Comparison of ENCODE assay signal across 23 cellular contexts in the genomic region with DNA sequence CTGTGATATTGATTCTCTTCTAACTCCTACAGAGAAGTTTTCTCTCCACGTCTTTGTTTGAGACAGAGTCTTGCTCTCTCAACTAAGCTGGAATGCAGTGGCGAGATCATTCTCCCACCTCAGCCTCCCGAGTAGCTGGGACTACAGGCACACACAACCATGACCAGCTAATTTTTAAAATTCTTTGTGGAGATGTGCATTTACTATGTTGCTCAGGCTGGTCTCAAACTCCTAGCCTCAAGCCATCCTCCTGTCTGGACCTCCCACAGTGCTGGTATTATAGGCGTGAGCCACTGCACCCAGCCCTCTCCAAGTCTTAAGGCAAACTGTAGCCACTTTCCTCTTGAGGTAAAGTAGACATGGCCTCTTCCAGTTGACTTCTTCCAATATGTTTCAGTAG.
DNase-seq lines count a peak whose midpoint lies in the region; ATAC-seq, FAIRE-seq and TF ChIP-seq lines count a peak whose summit lies in the region.
"Had no signal": no experiment of that assay in that cellular context is flagged by ENCODE, and none has a peak within 500 bp of the region (broad histone marks: within the 10 kb centered on the region; RNA-seq: fewer than 3 reads in every experiment).

No MANE protein-coding gene starts in this region.

- no peaks in the 10 kb centered on the region for H3K36me3 Mint-ChIP-seq in astrocyte (ENCODE audit: low read depth, unreplicated experiment)
- H3K36me3 Mint-ChIP-seq in osteocyte (ENCODE audit: unreplicated experiment) = no peaks in the 10 kb centered on the region
- H3K36me3 Mint-ChIP-seq: CD4-positive, CD25-positive, alpha-beta regulatory T cell had no signal

- no peak for ATAC-seq in GM21529 (IDR thresholded peaks at IDR 0.05; ENCODE audit: unreplicated experiment)
- ATAC-seq in HG03025 (IDR thresholded peaks at IDR 0.05; ENCODE audit: low FRiP score, unreplicated experiment) = no peak

- peak overlapping the region; percentile 93 for H3K18ac ChIP-seq in mesendoderm (ENCODE audit: low read length)
- H3K18ac ChIP-seq in trophoblast cell (ENCODE audit: low read length) = no peak overlapping the region

- no peak overlapping the region for H3K23ac ChIP-seq in mesendoderm (ENCODE audit: low read length)
- H3K23ac ChIP-seq in trophoblast cell (ENCODE audit: low read length) = no peak overlapping the region

- no peak overlapping the region for H4K12ac ChIP-seq in trophoblast cell (ENCODE audit: low read depth, low read length)

- no peak for TF ChIP-seq POLR2A in thyroid gland (IDR thresholded peaks at IDR 0.05)

- no peak overlapping the region for H3K4me3 Mint-ChIP-seq in astrocyte (ENCODE audit: unreplicated experiment)
- no peak overlapping the region for H3K4me3 Mint-ChIP-seq in osteocyte (ENCODE audit: unreplicated experiment)
- H3K4me3 Mint-ChIP-seq: CD4-positive, CD25-positive, alpha-beta regulatory T cell; CD8-positive, alpha-beta memory T cell had no signal

- intact Hi-C loops in thyroid gland (cut with DNase I) = no loop called here

- H2BK120ac ChIP-seq in mesendoderm (ENCODE audit: low read depth, low read length) (no peak overlapping the region), trophoblast cell (ENCODE audit: insufficient read depth, low read length, poor library complexity) (no peak overlapping the region)

- H3K56ac ChIP-seq in mesendoderm (ENCODE audit: low read length) = peak overlapping the region; percentile 68

- H3K79me2 ChIP-seq in astrocyte (ENCODE audit: insufficient read depth, low read length) (no peaks in the 10 kb centered on the region), mesendoderm (ENCODE audit: control insufficient read depth, insufficient read depth, low read length) (no peaks in the 10 kb centered on the region), trophoblast cell (ENCODE audit: control insufficient read depth, insufficient read depth, low read length, poor library complexity) (no peaks in the 10 kb centered on the region)

- H3K27ac Mint-ChIP-seq in astrocyte (ENCODE audit: unreplicated experiment) (peak overlapping the region; percentile 81), osteocyte (ENCODE audit: unreplicated experiment) (no peak overlapping the region)

- H3K4me1 Mint-ChIP-seq in astrocyte (ENCODE audit: low read depth, unreplicated experiment) (peaks cover 19% of the 10 kb centered on the region), osteocyte (ENCODE audit: unreplicated experiment) (no peaks in the 10 kb centered on the region)
- H3K4me1 Mint-ChIP-seq: CD8-positive, alpha-beta memory T cell had no signal

- H3K27ac ChIP-seq in astrocyte (ENCODE audit: low read depth, low read length) (no peak overlapping the region), mesendoderm (ENCODE audit: low read depth, low read length) (peak overlapping the region; percentile 73), trophoblast cell (ENCODE audit: low read depth, low read length) (no peak overlapping the region), thyroid gland (peak overlapping the region in 2 of 3 donors; percentile 67 to 73)
- H3K27ac ChIP-seq: GM23248, HL-60 had no signal

- no peak overlapping the region for H3K14ac ChIP-seq in trophoblast cell (ENCODE audit: low read length)

- H2BK5ac ChIP-seq in mesendoderm (ENCODE audit: low read length) (peak overlapping the region; percentile 28), trophoblast cell (ENCODE audit: low read depth, low read length, poor library complexity) (no peak overlapping the region)

- WGBS in mesendoderm (ENCODE audit: extremely low coverage, insufficient coverage, low lambda C conversion rate) = no CpG with 5 or more reads among the region's 4 CpGs
- no CpG with 5 or more reads among the region's 4 CpGs for WGBS in trophoblast cell (ENCODE audit: extremely low coverage, insufficient coverage, insufficient read length)
- 69 to 84% methylated on average over 4 of the region's 4 CpGs for WGBS in thyroid gland, 2 donors

- H2AFZ ChIP-seq in astrocyte (ENCODE audit: low read depth, low read length) (no peak overlapping the region), trophoblast cell (ENCODE audit: insufficient read depth, low read length, poor library complexity) (no peak overlapping the region)
- H2AFZ ChIP-seq: GM23248 had no signal

- H3K4ac ChIP-seq in mesendoderm (ENCODE audit: low read depth, low read length) (no peak overlapping the region), trophoblast cell (ENCODE audit: low read depth, low read length) (no peak overlapping the region)

- no peak overlapping the region for H4K8ac ChIP-seq in mesendoderm (ENCODE audit: low read depth, low read length)
- no peak overlapping the region for H4K8ac ChIP-seq in trophoblast cell (ENCODE audit: low read depth, low read length)

- DNase-seq in astrocyte (ENCODE audit: low read depth) (no peak), mesendoderm (peak; percentile 91), trophoblast cell (peak; percentile 93 to 94), thyroid gland (peak; percentile 11 to 16), NCI-H2107 treated with DMSO at 0.1 percent for 48 hours (lab: John Stamatoyannopoulos, UW; ENCODE audit: unreplicated experiment) (no peak), osteocyte (ENCODE audit: extremely low spot score, unreplicated experiment) (no peak)
- DNase-seq: ACHN; BE2C; C1 segment of cervical spinal cord; CD4-positive, CD25-positive, alpha-beta regulatory T cell; CD8-positive, alpha-beta memory T cell; COR-L47; DMS 273 treated with DMSO at 0.1 percent for 48 hours; DMS53; DND-41; GDM1; GM23248 had no signal

- no peak overlapping the region for H3K4me2 ChIP-seq in astrocyte (ENCODE audit: low read length)
- H3K4me2 ChIP-seq in mesendoderm (ENCODE audit: low read length) = no peak overlapping the region
- no peak overlapping the region for H3K4me2 ChIP-seq in trophoblast cell (ENCODE audit: low read length)

- H2BK12ac ChIP-seq in trophoblast cell (ENCODE audit: low read length) = no peak overlapping the region

- H4K91ac ChIP-seq in trophoblast cell (ENCODE audit: low read depth, low read length) = no peak overlapping the region

- H3K36me3 ChIP-seq in astrocyte (ENCODE audit: insufficient read depth, low read length) (no peaks in the 10 kb centered on the region), mesendoderm (ENCODE audit: control insufficient read depth, insufficient read depth, low read length) (no peaks in the 10 kb centered on the region), trophoblast cell (ENCODE audit: control insufficient read depth in 1 of 2, insufficient read depth in 2 of 2, low read length in 2 of 2) (no peaks in the 10 kb centered on the region), thyroid gland (no peaks in the 10 kb centered on the region)
- H3K36me3 ChIP-seq: BE2C, HAP-1 had no signal

- H3K79me1 ChIP-seq in mesendoderm (ENCODE audit: low read length) = no peaks in the 10 kb centered on the region
- H3K79me1 ChIP-seq in trophoblast cell (ENCODE audit: low read length) = peaks cover 1% of the 10 kb centered on the region

- H3K27me3 ChIP-seq in astrocyte (ENCODE audit: insufficient read depth, low read length) (no peaks in the 10 kb centered on the region), mesendoderm (ENCODE audit: insufficient read depth, low read length, poor library complexity) (no peaks in the 10 kb centered on the region), trophoblast cell (ENCODE audit: insufficient read depth, low read length) (no peaks in the 10 kb centered on the region), thyroid gland (no peaks in the 10 kb centered on the region)
- H3K27me3 ChIP-seq: BE2C had no signal

- H3K27me3 Mint-ChIP-seq in astrocyte (ENCODE audit: low read depth, unreplicated experiment) (no peaks in the 10 kb centered on the region), osteocyte (ENCODE audit: unreplicated experiment) (no peaks in the 10 kb centered on the region)
- H3K27me3 Mint-ChIP-seq: CD4-positive, CD25-positive, alpha-beta regulatory T cell had no signal

- H2AK5ac ChIP-seq in mesendoderm (ENCODE audit: low read length) (no peak overlapping the region), trophoblast cell (ENCODE audit: low read length) (no peak overlapping the region)

- H3K9me3 ChIP-seq in astrocyte (ENCODE audit: insufficient read depth, low read depth, low read length) = no peaks in the 10 kb centered on the region
- H3K9me3 ChIP-seq in trophoblast cell (ENCODE audit: insufficient read depth, low read depth, low read length) = no peaks in the 10 kb centered on the region
- H3K9me3 ChIP-seq in thyroid gland = no peaks in the 10 kb centered on the region
- H3K9me3 ChIP-seq: BE2C, HAP-1 had no signal

- H3K9ac ChIP-seq in astrocyte (ENCODE audit: low read length) (no peak overlapping the region), mesendoderm (ENCODE audit: low read length) (no peak overlapping the region), trophoblast cell (ENCODE audit: low read length) (no peak overlapping the region)
- H3K9ac ChIP-seq: GM23248 had no signal

- TF ChIP-seq CTCF in astrocyte (IDR thresholded peaks at IDR 0.05; ENCODE audit: insufficient read depth, low read depth, low read length) = no peak
- no peak for TF ChIP-seq CTCF in thyroid gland (IDR thresholded peaks at IDR 0.05)
- no peak for TF ChIP-seq CTCF in osteocyte (IDR thresholded peaks at IDR 0.05)

- no peaks in the 10 kb centered on the region for H4K20me1 ChIP-seq in astrocyte (ENCODE audit: insufficient read depth, low read length)

- no peak overlapping the region for H2BK15ac ChIP-seq in mesendoderm (replicated peaks; ENCODE audit: low read depth)

- H3K4me3 ChIP-seq in astrocyte (ENCODE audit: insufficient read depth, low read depth, low read length) = no peak overlapping the region
- no peak overlapping the region for H3K4me3 ChIP-seq in mesendoderm (ENCODE audit: low read length)
- H3K4me3 ChIP-seq in trophoblast cell (ENCODE audit: low read depth, low read length) = no peak overlapping the region
- H3K4me3 ChIP-seq in thyroid gland (replicated peaks in 1 of 3) = no peak overlapping the region
- H3K4me3 ChIP-seq: GM23248, HAP-1 had no signal

- no peak for FAIRE-seq in astrocyte (lab: Jason Lieb, UNC)
- FAIRE-seq: A204.1, GM12892 had no signal

- H3K4me1 ChIP-seq in astrocyte (ENCODE audit: insufficient read depth, low read length) (no peaks in the 10 kb centered on the region), mesendoderm (ENCODE audit: control insufficient read depth, low read depth, low read length) (peaks cover 10% of the 10 kb centered on the region), trophoblast cell (ENCODE audit: control insufficient read depth in 1 of 2, insufficient read depth in 2 of 2, low read length in 2 of 2) (peaks cover 0 to 6% of the 10 kb centered on the region in 2 experiments), thyroid gland (peaks cover 26 to 36% of the 10 kb centered on the region in 2 donors)
- H3K4me1 ChIP-seq: BE2C, HAP-1 had no signal

- peaks cover under 1% of the 10 kb centered on the region for H3K9me3 Mint-ChIP-seq in astrocyte (ENCODE audit: unreplicated experiment)
- peaks cover 6% of the 10 kb centered on the region for H3K9me3 Mint-ChIP-seq in osteocyte (ENCODE audit: unreplicated experiment)

- H4K5ac ChIP-seq in mesendoderm (ENCODE audit: low read length) = no peak overlapping the region

Comparison
In these comparisons a context has a peak if more than half of its experiments do, and no peak if none do; other contexts are left out.
1. DNase-seq: peak in mesendoderm (single experiment), trophoblast cell (2 of 2) and thyroid gland (2 of 2); none in astrocyte (single experiment), NCI-H2107 treated with DMSO at 0.1 percent for 48 hours (single experiment) and osteocyte (single experiment).
2. H3K27ac ChIP-seq: peak in mesendoderm (single experiment) and thyroid gland (2 of 3); none in astrocyte (single experiment) and trophoblast cell (single experiment).